13 cellular contexts compared by ENCODE assay signal in the genomic region with DNA sequence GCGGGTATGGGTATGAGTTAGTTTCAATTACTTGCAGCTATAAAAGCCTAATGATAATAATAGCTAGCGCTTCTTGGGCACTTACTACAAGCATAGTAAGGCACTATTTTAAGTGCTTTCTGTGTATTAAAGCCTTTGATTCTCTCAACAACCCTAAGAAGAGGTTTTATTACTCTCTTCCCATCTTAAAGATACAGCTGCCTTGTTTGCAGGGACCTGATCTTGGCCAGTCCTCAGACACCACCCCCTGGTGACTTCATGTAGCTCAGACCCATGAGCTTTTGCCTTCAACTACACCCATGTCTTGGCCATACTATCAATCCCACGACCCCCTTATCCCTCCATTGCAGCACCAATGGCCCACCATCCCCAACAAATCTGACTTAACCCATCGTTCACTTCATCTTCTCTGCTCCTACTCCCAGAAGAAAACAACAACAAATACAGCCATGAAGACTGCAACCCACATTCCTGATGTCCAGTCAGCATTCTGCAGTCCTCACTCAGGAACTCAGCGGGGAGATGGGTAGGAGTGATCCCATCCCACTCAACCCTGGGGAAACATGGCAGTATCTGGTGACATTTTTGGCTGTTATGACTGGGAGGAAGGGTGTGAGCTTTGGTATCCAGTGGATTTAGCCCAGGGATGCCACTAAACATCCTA. TPM values are rescaled to one million over a fixed set of nuclear protein-coding genes. Genes with fewer than 3 reads are reported as not detected.
DNase-seq lines count a peak whose midpoint lies in the region; ATAC-seq, FAIRE-seq and TF ChIP-seq lines count a peak whose summit lies in the region.
"Had no signal": no experiment of that assay in that cellular context is flagged by ENCODE, and none has a peak within 500 bp of the region (broad histone marks: within the 10 kb centered on the region; RNA-seq: fewer than 3 reads in every experiment).

No MANE protein-coding gene starts in this region.

- in situ Hi-C loops in HepG2 (cut with HindIII; ENCODE audit: extremely low pct_ligation_motif_present, low pct_unique_long_range_greater_than_20kb), result no loop called here

- ATAC-seq in HepG2 (no peak), right lobe of liver (no peak), HG02588 (IDR thresholded peaks at IDR 0.05; ENCODE audit: unreplicated experiment) (no peak), HG03571 (IDR thresholded peaks at IDR 0.05; ENCODE audit: unreplicated experiment) (no peak)

- H3K79me2 ChIP-seq in HepG2 (ENCODE audit: insufficient read depth, low read length), result peaks cover 91% of the 10 kb centered on the region
- peaks cover 96% of the 10 kb centered on the region for H3K79me2 ChIP-seq in SU-DHL-6 (ENCODE audit: insufficient read depth, low read length)

- peak overlapping the region; percentile 17 for H3K4me2 ChIP-seq in HepG2 (ENCODE audit: low read depth, low read length)
- H3K4me2 ChIP-seq in SU-DHL-6 (ENCODE audit: low read depth, low read length, poor library complexity, severe bottlenecking), result peak overlapping the region; percentile 80

- 0 out of 4 replicates have a peak, but pooled peaks of 1 of the 2 experiments have one; percentile 7 for TF ChIP-seq POLR2A in HepG2 (IDR thresholded peaks at IDR 0.05; ENCODE audit: insufficient read depth in 1 of 2, low read depth in 2 of 2, low read length in 2 of 2)
- TF ChIP-seq POLR2A in right lobe of liver (IDR thresholded peaks at IDR 0.05), result no peak

- peaks cover 23% of the 10 kb centered on the region; the same call in 1 of the 2 replicates for H3F3A ChIP-seq in SU-DHL-6 (ENCODE audit: insufficient read depth)

- TF ChIP-seq EP300 in HepG2 (IDR thresholded peaks at IDR 0.05; ENCODE audit: low read depth in 2 of 2, low read length in 2 of 2), result no peak
- no peak for TF ChIP-seq EP300 in HepG2 (CRISPR knock-in tag; IDR thresholded peaks at IDR 0.05; ENCODE audit: borderline replicate concordance)

- TF ChIP-seq CTCF in HepG2 (CRISPR knock-in tag; IDR thresholded peaks at IDR 0.05), result no peak
- no peak for TF ChIP-seq CTCF in right lobe of liver (IDR thresholded peaks at IDR 0.05)
- no peak for TF ChIP-seq CTCF in SU-DHL-6 (IDR thresholded peaks at IDR 0.05; ENCODE audit: insufficient read depth, low read length, poor library complexity, severe bottlenecking)

- no peaks in the 10 kb centered on the region for H3K9me2 ChIP-seq in SU-DHL-6 (replicated peaks; ENCODE audit: insufficient read depth, low read length)

- H3K27ac ChIP-seq in HepG2 (ENCODE audit: extremely low read length, insufficient read depth, low read length), result no peak overlapping the region
- H3K27ac ChIP-seq in right lobe of liver, result no peak overlapping the region
- peak overlapping the region; percentile 75 for H3K27ac ChIP-seq in SU-DHL-6 (ENCODE audit: low read depth, low read length)
- H3K27ac ChIP-seq: C4-2B had no signal

- no peak for FAIRE-seq in HepG2 (lab: Jason Lieb, UNC)
- FAIRE-seq: H54 had no signal

- peaks cover 77% of the 10 kb centered on the region for H4K20me1 ChIP-seq in HepG2 (ENCODE audit: insufficient read depth, low read length)
- peaks cover 49% of the 10 kb centered on the region for H4K20me1 ChIP-seq in SU-DHL-6 (ENCODE audit: low read depth, low read length)

- no TSS peak for BruUV-seq in HepG2 (replicated peaks; lab: Mats Ljungman, UMichigan)

- intact Hi-C loops in HepG2 (cut with micrococcal nuclease; ENCODE audit: unreplicated experiment), result no loop called here
- intact Hi-C loops in right lobe of liver (cut with DNase I), result no loop called here

- H2AFZ ChIP-seq in HepG2 (ENCODE audit: low read length), result no peak overlapping the region
- H2AFZ ChIP-seq in SU-DHL-6 (ENCODE audit: low read depth, low read length, severe bottlenecking), result no peak overlapping the region

- TF ChIP-seq RAD21 in HepG2 (CRISPR knock-in tag; IDR thresholded peaks at IDR 0.05), result no peak

- H3K36me3 ChIP-seq in HepG2 (replicated peaks in 1 of 2; ENCODE audit: control insufficient read depth in 1 of 2, insufficient read depth in 2 of 2, low read length in 2 of 2) (peaks cover 5 to 40% of the 10 kb centered on the region in 2 experiments; a peak in 4 of 5 replicates), right lobe of liver (no peaks in the 10 kb centered on the region), SU-DHL-6 (ENCODE audit: low read length) (peaks cover 12% of the 10 kb centered on the region)
- H3K36me3 ChIP-seq: suprapubic skin had no signal

- no peak for DNase-seq in HepG2 (ENCODE audit: low spot score)
- DNase-seq in right lobe of liver, result no peak
- peak; percentile 26 for DNase-seq in glomerular visceral epithelial cell (ENCODE audit: extremely low spot score)
- no peak for DNase-seq in kidney glomerular epithelial cell (lab: John Stamatoyannopoulos, UW)
- no peak for DNase-seq in SKM-1 (lab: John Stamatoyannopoulos, UW; ENCODE audit: unreplicated experiment)
- DNase-seq: aorta, NCI-H2081 treated with DMSO at 0.1 percent for 48 hours had no signal

- 93% methylated on average over 5 of the region's 5 CpGs for WGBS in HepG2 (ENCODE audit: low lambda C conversion rate)
- WGBS in right lobe of liver (ENCODE audit: insufficient coverage, low coverage, low lambda C conversion rate, missing lambda C conversion rate), result 71% methylated on average over 4 of the region's 5 CpGs

- H3K4me1 ChIP-seq in HepG2 (ENCODE audit: insufficient read depth, low read length) (peaks cover 70% of the 10 kb centered on the region), right lobe of liver (peaks cover 0 to 15% (median 8%) of the 10 kb centered on the region in 4 donors)

- H3K4me3 ChIP-seq in HepG2 (replicated peaks in 1 of 3; ENCODE audit: insufficient read depth in 1 of 3, low read depth in 2 of 3, low read length in 3 of 3) (no peak overlapping the region), right lobe of liver (no peak overlapping the region), SU-DHL-6 (ENCODE audit: insufficient read depth, low read length, poor library complexity, severe bottlenecking) (peak overlapping the region; percentile 80)
- H3K4me3 ChIP-seq: suprapubic skin had no signal

- H3K9me3 ChIP-seq in HepG2 (ENCODE audit: low read length), result no peaks in the 10 kb centered on the region
- H3K9me3 ChIP-seq in right lobe of liver, result no peaks in the 10 kb centered on the region
- H3K9me3 ChIP-seq in SU-DHL-6 (ENCODE audit: insufficient read depth, low read length), result no peaks in the 10 kb centered on the region
- H3K9me3 ChIP-seq: suprapubic skin had no signal

- POLR2A ChIA-PET in HepG2 (lab: Yijun Ruan, JAX), result interaction anchor here (0.5 to 1.3 kb wide), 5 partner anchors 13 to 169 kb away, joined by 3 to 5 read pairs (median 3); no protein-coding TSS in a partner anchor

- CTCF ChIA-PET in HepG2 (lab: Yijun Ruan, JAX; ENCODE audit: low intra/inter-chr PET ratio, low total read pairs), result no interaction called here

- H3K9ac ChIP-seq in HepG2 (ENCODE audit: insufficient read depth, low read depth, low read length) (no peak overlapping the region), SU-DHL-6 (ENCODE audit: low read length) (peak overlapping the region; percentile 31)

- H3K27me3 ChIP-seq in HepG2 (ENCODE audit: control insufficient read depth in 1 of 2, insufficient read depth in 2 of 2, low read length in 2 of 2) (no peaks in the 10 kb centered on the region; a peak in 1 of 5 replicates), right lobe of liver (no peaks in the 10 kb centered on the region), SU-DHL-6 (ENCODE audit: low read length) (no peaks in the 10 kb centered on the region)
- H3K27me3 ChIP-seq: suprapubic skin had no signal

RNA-seq across cellular contexts. Expression of a gene that starts 4.2 kb away (rescaled TPM):
- 69.8 and 93.1 TPM in 2 replicates for total RNA-seq in HepG2 (2016; rRNA removed; fragmentation: Illumina TruSeq; extraction: Trizol)
- 52.6 and 57.4 TPM in 2 replicates for total RNA-seq in HepG2 (2016; cell fraction: cytosol; rRNA removed; fragmentation: Illumina TruSeq; extraction: Trizol; ENCODE audit: low read depth)
- total RNA-seq in HepG2 (2016; cell fraction: insoluble cytoplasmic fraction; rRNA removed; fragmentation: Illumina TruSeq; extraction: Trizol), result 76.8 and 80.6 TPM in 2 replicates
- total RNA-seq in HepG2 (2016; cell fraction: membrane; rRNA removed; fragmentation: Illumina TruSeq; extraction: Trizol), result 41.5 and 45.8 TPM in 2 replicates
- total RNA-seq in HepG2 (2016; cell fraction: nucleus; rRNA removed; fragmentation: Illumina TruSeq; extraction: Trizol), result 84.5 and 97.4 TPM in 2 replicates
- 51.5 and 52.3 TPM in 2 replicates for polyA plus RNA-seq in HepG2 (2011; rRNA removed)
- 25.4 and 28.7 TPM in 2 replicates for polyA plus RNA-seq in HepG2 (2011; cell fraction: cytosol; rRNA removed)
- polyA plus RNA-seq in HepG2 (2011; cell fraction: nucleus; rRNA removed), result 184 and 204 TPM in 2 replicates
- 70.4 and 97.1 TPM in 2 replicates for polyA plus RNA-seq in HepG2 (2012)
- 4.7 and 5.8 TPM in 2 replicates for polyA plus RNA-seq in HepG2 (2016; cell fraction: cytosol; fragmentation: Illumina TruSeq; extraction: Trizol; ENCODE audit: low read depth)
- polyA plus RNA-seq in HepG2 (2016; cell fraction: insoluble cytoplasmic fraction; fragmentation: Illumina TruSeq; extraction: Trizol; ENCODE audit: low read depth), result 87.5 and 99.8 TPM in 2 replicates
- 11.1 and 11.7 TPM in 2 replicates for polyA plus RNA-seq in HepG2 (2016; cell fraction: membrane; fragmentation: Illumina TruSeq; extraction: Trizol; ENCODE audit: low read depth)
- 238 and 249 TPM in 2 replicates for polyA plus RNA-seq in HepG2 (2016; cell fraction: nucleus; fragmentation: Illumina TruSeq; extraction: Trizol; ENCODE audit: insufficient read depth, low read depth)
- polyA minus RNA-seq in HepG2 (2011; rRNA and poly(A)+ RNA removed; ENCODE audit: low replicate concordance), result 58.5 and 111 TPM in 2 replicates
- polyA minus RNA-seq in HepG2 (2011; cell fraction: cytosol; rRNA and poly(A)+ RNA removed), result 31.9 and 47.6 TPM in 2 replicates
- 134 and 143 TPM in 2 replicates for polyA minus RNA-seq in HepG2 (2011; cell fraction: nucleus; rRNA and poly(A)+ RNA removed)
- 10 to 100 TPM; 19.2 to 31.7 (median 27.8) TPM for total RNA-seq in right lobe of liver

RNA-seq across cellular contexts. Expression of a gene that starts 51.1 kb away (rescaled TPM):
- total RNA-seq in HepG2 (2016; rRNA removed; fragmentation: Illumina TruSeq; extraction: Trizol) (80.4 and 84.2 TPM in 2 replicates), right lobe of liver (10 to 100 TPM; 14.9 to 47.7 (median 15.9) TPM)
- total RNA-seq in HepG2 (2016; cell fraction: cytosol; rRNA removed; fragmentation: Illumina TruSeq; extraction: Trizol; ENCODE audit: low read depth), result 18.1 and 20.7 TPM in 2 replicates
- 79.1 and 84.4 TPM in 2 replicates for total RNA-seq in HepG2 (2016; cell fraction: insoluble cytoplasmic fraction; rRNA removed; fragmentation: Illumina TruSeq; extraction: Trizol)
- total RNA-seq in HepG2 (2016; cell fraction: membrane; rRNA removed; fragmentation: Illumina TruSeq; extraction: Trizol), result 44.8 and 49.7 TPM in 2 replicates
- 64.8 and 79.0 TPM in 2 replicates for total RNA-seq in HepG2 (2016; cell fraction: nucleus; rRNA removed; fragmentation: Illumina TruSeq; extraction: Trizol)
- 49.4 and 54.7 TPM in 2 replicates for polyA plus RNA-seq in HepG2 (2011; rRNA removed)
- 41.5 and 46.7 TPM in 2 replicates for polyA plus RNA-seq in HepG2 (2011; cell fraction: cytosol; rRNA removed)
- 131 and 162 TPM in 2 replicates for polyA plus RNA-seq in HepG2 (2011; cell fraction: nucleus; rRNA removed)
- 27.0 and 35.2 TPM in 2 replicates for polyA plus RNA-seq in HepG2 (2012)
- 8.2 and 10.2 TPM in 2 replicates for polyA plus RNA-seq in HepG2 (2016; cell fraction: cytosol; fragmentation: Illumina TruSeq; extraction: Trizol; ENCODE audit: low read depth)
- 69.7 and 75.5 TPM in 2 replicates for polyA plus RNA-seq in HepG2 (2016; cell fraction: insoluble cytoplasmic fraction; fragmentation: Illumina TruSeq; extraction: Trizol; ENCODE audit: low read depth)
- polyA plus RNA-seq in HepG2 (2016; cell fraction: membrane; fragmentation: Illumina TruSeq; extraction: Trizol; ENCODE audit: low read depth), result 20.9 and 22.2 TPM in 2 replicates
- 59.4 and 64.9 TPM in 2 replicates for polyA plus RNA-seq in HepG2 (2016; cell fraction: nucleus; fragmentation: Illumina TruSeq; extraction: Trizol; ENCODE audit: insufficient read depth, low read depth)
- polyA minus RNA-seq in HepG2 (2011; rRNA and poly(A)+ RNA removed; ENCODE audit: low replicate concordance), result 142 and 329 TPM in 2 replicates
- polyA minus RNA-seq in HepG2 (2011; cell fraction: cytosol; rRNA and poly(A)+ RNA removed), result 36.3 and 43.7 TPM in 2 replicates
- polyA minus RNA-seq in HepG2 (2011; cell fraction: nucleus; rRNA and poly(A)+ RNA removed), result 112 and 117 TPM in 2 replicates

RNA-seq across cellular contexts. Expression of a gene that starts 51.5 kb away (rescaled TPM):
- total RNA-seq in HepG2 (2016; rRNA removed; fragmentation: Illumina TruSeq; extraction: Trizol) (111 and 142 TPM in 2 replicates), right lobe of liver (10 to 100 TPM; 27.6 to 50.5 (median 37.4) TPM)
- 27.2 and 33.8 TPM in 2 replicates for total RNA-seq in HepG2 (2016; cell fraction: cytosol; rRNA removed; fragmentation: Illumina TruSeq; extraction: Trizol; ENCODE audit: low read depth)
- total RNA-seq in HepG2 (2016; cell fraction: insoluble cytoplasmic fraction; rRNA removed; fragmentation: Illumina TruSeq; extraction: Trizol), result 112 and 143 TPM in 2 replicates
- 46.0 and 47.2 TPM in 2 replicates for total RNA-seq in HepG2 (2016; cell fraction: membrane; rRNA removed; fragmentation: Illumina TruSeq; extraction: Trizol)
- 80.6 and 99.3 TPM in 2 replicates for total RNA-seq in HepG2 (2016; cell fraction: nucleus; rRNA removed; fragmentation: Illumina TruSeq; extraction: Trizol)
- polyA plus RNA-seq in HepG2 (2011; rRNA removed), result 97.6 and 100 TPM in 2 replicates
- polyA plus RNA-seq in HepG2 (2011; cell fraction: cytosol; rRNA removed), result 98.1 and 112 TPM in 2 replicates
- 129 and 137 TPM in 2 replicates for polyA plus RNA-seq in HepG2 (2011; cell fraction: nucleus; rRNA removed)
- polyA plus RNA-seq in HepG2 (2012), result 83.8 and 88.4 TPM in 2 replicates
- polyA plus RNA-seq in HepG2 (2016; cell fraction: cytosol; fragmentation: Illumina TruSeq; extraction: Trizol; ENCODE audit: low read depth), result 31.2 and 32.8 TPM in 2 replicates
- 119 and 123 TPM in 2 replicates for polyA plus RNA-seq in HepG2 (2016; cell fraction: insoluble cytoplasmic fraction; fragmentation: Illumina TruSeq; extraction: Trizol; ENCODE audit: low read depth)
- polyA plus RNA-seq in HepG2 (2016; cell fraction: membrane; fragmentation: Illumina TruSeq; extraction: Trizol; ENCODE audit: low read depth), result 30.0 and 32.3 TPM in 2 replicates
- polyA plus RNA-seq in HepG2 (2016; cell fraction: nucleus; fragmentation: Illumina TruSeq; extraction: Trizol; ENCODE audit: insufficient read depth, low read depth), result 89.9 and 95.2 TPM in 2 replicates
- 49.6 and 117 TPM in 2 replicates for polyA minus RNA-seq in HepG2 (2011; rRNA and poly(A)+ RNA removed; ENCODE audit: low replicate concordance)
- polyA minus RNA-seq in HepG2 (2011; cell fraction: cytosol; rRNA and poly(A)+ RNA removed), result 61.7 and 68.8 TPM in 2 replicates
- 155 and 167 TPM in 2 replicates for polyA minus RNA-seq in HepG2 (2011; cell fraction: nucleus; rRNA and poly(A)+ RNA removed)

RNA-seq across cellular contexts. Expression of a gene that starts 53.1 kb away (rescaled TPM):
- total RNA-seq in HepG2 (2016; rRNA removed; fragmentation: Illumina TruSeq; extraction: Trizol) (12.6 and 15.4 TPM in 2 replicates), right lobe of liver (10 to 100 TPM in 1 of 6 experiments, 1 to 10 TPM in 5; 7.5 to 11.2 (median 8.4) TPM)
- 9.2 and 9.5 TPM in 2 replicates for total RNA-seq in HepG2 (2016; cell fraction: cytosol; rRNA removed; fragmentation: Illumina TruSeq; extraction: Trizol; ENCODE audit: low read depth)
- total RNA-seq in HepG2 (2016; cell fraction: insoluble cytoplasmic fraction; rRNA removed; fragmentation: Illumina TruSeq; extraction: Trizol), result 14.1 and 14.7 TPM in 2 replicates
- 8.1 and 9.4 TPM in 2 replicates for total RNA-seq in HepG2 (2016; cell fraction: membrane; rRNA removed; fragmentation: Illumina TruSeq; extraction: Trizol)
- 16.3 and 18.0 TPM in 2 replicates for total RNA-seq in HepG2 (2016; cell fraction: nucleus; rRNA removed; fragmentation: Illumina TruSeq; extraction: Trizol)
- polyA plus RNA-seq in HepG2 (2011; rRNA removed), result 51.0 and 54.5 TPM in 2 replicates
- 32.5 and 55.6 TPM in 2 replicates for polyA plus RNA-seq in HepG2 (2011; cell fraction: cytosol; rRNA removed)
- 105 and 118 TPM in 2 replicates for polyA plus RNA-seq in HepG2 (2011; cell fraction: nucleus; rRNA removed)
- 18.4 and 20.0 TPM in 2 replicates for polyA plus RNA-seq in HepG2 (2012)
- 1.5 and 2.3 TPM in 2 replicates for polyA plus RNA-seq in HepG2 (2016; cell fraction: cytosol; fragmentation: Illumina TruSeq; extraction: Trizol; ENCODE audit: low read depth)
- 22.3 and 23.7 TPM in 2 replicates for polyA plus RNA-seq in HepG2 (2016; cell fraction: insoluble cytoplasmic fraction; fragmentation: Illumina TruSeq; extraction: Trizol; ENCODE audit: low read depth)
- polyA plus RNA-seq in HepG2 (2016; cell fraction: membrane; fragmentation: Illumina TruSeq; extraction: Trizol; ENCODE audit: low read depth), result 3.7 and 4.9 TPM in 2 replicates
- polyA plus RNA-seq in HepG2 (2016; cell fraction: nucleus; fragmentation: Illumina TruSeq; extraction: Trizol; ENCODE audit: insufficient read depth, low read depth), result 47.6 and 49.5 TPM in 2 replicates
- polyA minus RNA-seq in HepG2 (2011; rRNA and poly(A)+ RNA removed; ENCODE audit: low replicate concordance), result 44.8 and 70.9 TPM in 2 replicates
- polyA minus RNA-seq in HepG2 (2011; cell fraction: cytosol; rRNA and poly(A)+ RNA removed), result 14.6 and 17.4 TPM in 2 replicates
- 42.8 and 50.6 TPM in 2 replicates for polyA minus RNA-seq in HepG2 (2011; cell fraction: nucleus; rRNA and poly(A)+ RNA removed)
